15 cellular contexts compared by ENCODE assay signal in genomic region chr1:181036107-181036843, GRCh38. TPM values are rescaled to one million over a fixed set of nuclear protein-coding genes. Genes with fewer than 3 reads are reported as not detected.
A peak's percentile ranks its signal among the peaks of the same experiment; 100 is the strongest.
DNase-seq lines count a peak whose midpoint lies in the region; ATAC-seq and TF ChIP-seq lines count a peak whose summit lies in the region.
"Had no signal": no experiment of that assay in that cellular context is flagged by ENCODE, and none has a peak within 500 bp of the region (broad histone marks: within the 10 kb centered on the region; RNA-seq: fewer than 3 reads in every experiment).

No MANE protein-coding gene starts in this region.

- H3K4me1 ChIP-seq in Karpas-422 (ENCODE audit: low read length) (peaks cover 45% of the 10 kb centered on the region), smooth muscle cell (ENCODE audit: low read depth) (no peaks in the 10 kb centered on the region), ovary (ENCODE audit: insufficient read depth) (peaks cover 12% of the 10 kb centered on the region)

- TF ChIP-seq CTCF in smooth muscle cell (IDR thresholded peaks at IDR 0.05; ENCODE audit: borderline replicate concordance, insufficient read depth, poor library complexity, severe bottlenecking) (no peak), ovary (IDR thresholded peaks at IDR 0.05) (no peak)

- H3K9me3 ChIP-seq in Karpas-422 (ENCODE audit: low read length): no peaks in the 10 kb centered on the region
- no peaks in the 10 kb centered on the region for H3K9me3 ChIP-seq in smooth muscle cell (replicated peaks; ENCODE audit: low read depth)
- H3K9me3 ChIP-seq in ovary: no peaks in the 10 kb centered on the region
- H3K9me3 ChIP-seq: MG63 had no signal

- no peak overlapping the region for H3K27ac Mint-ChIP-seq in activated CD4-positive, alpha-beta memory T cell treated with anti-CD3 and anti-CD28 coated beads for 36 hours
- no peak overlapping the region for H3K27ac Mint-ChIP-seq in activated CD4-positive, alpha-beta memory T cell treated with anti-CD3 and anti-CD28 coated beads, Interleukin-2, amount 10 ng/mL, durations not matched to agents 7 days and 5 days
- H3K27ac Mint-ChIP-seq in activated naive CD8-positive, alpha-beta T cell treated with anti-CD3 and anti-CD28 coated beads for 36 hours: peak overlapping the region; percentile 18

- H3K4me3 ChIP-seq in Karpas-422 (ENCODE audit: low read length) (no peak overlapping the region), smooth muscle cell (no peak overlapping the region), ovary (no peak overlapping the region)
- H3K4me3 ChIP-seq: MG63 had no signal

- no peaks in the 10 kb centered on the region for H3K9me2 ChIP-seq in Karpas-422 (replicated peaks; ENCODE audit: insufficient read depth, low read length)

- H3K27me3 ChIP-seq in Karpas-422 (ENCODE audit: low read length) (no peaks in the 10 kb centered on the region), smooth muscle cell (ENCODE audit: low read depth) (no peaks in the 10 kb centered on the region), ovary (no peaks in the 10 kb centered on the region)
- H3K27me3 ChIP-seq: MG63 had no signal

- CTCF ChIA-PET in activated CD4-positive, alpha-beta memory T cell treated with anti-CD3 and anti-CD28 coated beads for 36 hours (lab: Charles Lee): interaction anchor here (2.3 to 12.7 kb wide), 4 partner anchors 13 to 127 kb away, joined by 6 to 200 read pairs (median 34); partner anchors contain the start of gene STX6
- CTCF ChIA-PET in activated CD4-positive, alpha-beta memory T cell treated with anti-CD3 and anti-CD28 coated beads, Interleukin-2, amount 10 ng/mL, durations not matched to agents 7 days and 5 days (lab: Charles Lee): interaction anchor here (1.1 to 9.2 kb wide), 9 partner anchors 14 to 130 kb away, joined by 3 to 149 read pairs (median 5); no protein-coding TSS in a partner anchor

- no peak for TF ChIP-seq POLR2A in ovary (IDR thresholded peaks at IDR 0.05)

- H2AFZ ChIP-seq in Karpas-422 (ENCODE audit: low read length) (no peak overlapping the region), smooth muscle cell (ENCODE audit: low read depth) (peak overlapping the region; percentile 60)

- H3K27ac ChIP-seq in Karpas-422 (ENCODE audit: low read length) (no peak overlapping the region), smooth muscle cell (ENCODE audit: low read depth) (no peak overlapping the region), ovary (no peak overlapping the region)

- H3K27me3 Mint-ChIP-seq in activated CD4-positive, alpha-beta memory T cell treated with anti-CD3 and anti-CD28 coated beads for 36 hours: no peaks in the 10 kb centered on the region
- no peaks in the 10 kb centered on the region for H3K27me3 Mint-ChIP-seq in activated CD4-positive, alpha-beta memory T cell treated with anti-CD3 and anti-CD28 coated beads, Interleukin-2, amount 10 ng/mL, durations not matched to agents 7 days and 5 days
- H3K27me3 Mint-ChIP-seq in activated naive CD8-positive, alpha-beta T cell treated with anti-CD3 and anti-CD28 coated beads for 36 hours: no peaks in the 10 kb centered on the region

- H3K9me3 Mint-ChIP-seq in activated CD4-positive, alpha-beta memory T cell treated with anti-CD3 and anti-CD28 coated beads for 36 hours: no peaks in the 10 kb centered on the region
- H3K9me3 Mint-ChIP-seq in activated CD4-positive, alpha-beta memory T cell treated with anti-CD3 and anti-CD28 coated beads, Interleukin-2, amount 10 ng/mL, durations not matched to agents 7 days and 5 days: no peaks in the 10 kb centered on the region
- H3K9me3 Mint-ChIP-seq in activated naive CD8-positive, alpha-beta T cell treated with anti-CD3 and anti-CD28 coated beads for 36 hours: no peaks in the 10 kb centered on the region

- no peak for DNase-seq in activated CD4-positive, alpha-beta memory T cell treated with anti-CD3 and anti-CD28 coated beads for 36 hours
- DNase-seq in activated CD4-positive, alpha-beta memory T cell treated with anti-CD3 and anti-CD28 coated beads, Interleukin-2, amount 10 ng/mL, durations not matched to agents 7 days and 5 days: no peak
- DNase-seq in Karpas-422 (peak; percentile 11), smooth muscle cell (lab: John Stamatoyannopoulos, UW; ENCODE audit: unreplicated experiment) (no peak), ovary (no peak), NCI-H345 (lab: John Stamatoyannopoulos, UW) (no peak)
- DNase-seq in activated naive CD8-positive, alpha-beta T cell treated with anti-CD3 and anti-CD28 coated beads for 36 hours: no peak
- DNase-seq: activated CD8-positive, alpha-beta memory T cell treated with anti-CD3 and anti-CD28 coated beads for 24 hours; kidney; MG63; NCI-H226; posterior cingulate gyrus; stimulated activated CD4-positive, alpha-beta T cell treated with anti-CD3 and anti-CD28 coated beads, Interleukin-12 subunit alpha, Interleukin-12 subunit beta, amount 100 ng/mL, for 4 hours had no signal

- ATAC-seq in HG03159 (IDR thresholded peaks at IDR 0.05; ENCODE audit: unreplicated experiment): no peak
- ATAC-seq: esophagus mucosa had no signal

- peaks cover 7% of the 10 kb centered on the region for H3K36me3 Mint-ChIP-seq in activated CD4-positive, alpha-beta memory T cell treated with anti-CD3 and anti-CD28 coated beads for 36 hours
- peaks cover 47% of the 10 kb centered on the region for H3K36me3 Mint-ChIP-seq in activated CD4-positive, alpha-beta memory T cell treated with anti-CD3 and anti-CD28 coated beads, Interleukin-2, amount 10 ng/mL, durations not matched to agents 7 days and 5 days (ENCODE audit: low read depth)
- H3K36me3 Mint-ChIP-seq in activated naive CD8-positive, alpha-beta T cell treated with anti-CD3 and anti-CD28 coated beads for 36 hours: peaks cover 16% of the 10 kb centered on the region

- no peaks in the 10 kb centered on the region for H3F3A ChIP-seq in smooth muscle cell (ENCODE audit: low read depth)

- H3K36me3 ChIP-seq in Karpas-422 (ENCODE audit: insufficient read depth, low read length) (0 out of 2 replicates have a peak, but pooled peaks cover 3% of the 10 kb centered on the region), smooth muscle cell (ENCODE audit: low read depth) (no peaks in the 10 kb centered on the region), ovary (no peaks in the 10 kb centered on the region)
- H3K36me3 ChIP-seq: MG63 had no signal

- peaks cover 67% of the 10 kb centered on the region for H3K4me1 Mint-ChIP-seq in activated CD4-positive, alpha-beta memory T cell treated with anti-CD3 and anti-CD28 coated beads for 36 hours (ENCODE audit: low read depth)
- H3K4me1 Mint-ChIP-seq in activated CD4-positive, alpha-beta memory T cell treated with anti-CD3 and anti-CD28 coated beads, Interleukin-2, amount 10 ng/mL, durations not matched to agents 7 days and 5 days: peaks cover 68% of the 10 kb centered on the region
- peaks cover 57% of the 10 kb centered on the region for H3K4me1 Mint-ChIP-seq in activated naive CD8-positive, alpha-beta T cell treated with anti-CD3 and anti-CD28 coated beads for 36 hours

- TF ChIP-seq EP300 in ovary (IDR thresholded peaks at IDR 0.05): no peak

- intact Hi-C loops in activated CD4-positive, alpha-beta memory T cell treated with anti-CD3 and anti-CD28 coated beads for 36 hours (cut with micrococcal nuclease): loop anchor here (10.0 kb wide), 1 partner anchor 359 kb away; no protein-coding TSS in a partner anchor
- intact Hi-C loops in ovary (cut with DNase I): loop anchor here in 3 of 4 donors (5.0 to 10.0 kb wide), 2 partner anchors 106 to 109 kb away; no protein-coding TSS in a partner anchor

- H3K4me2 ChIP-seq in Karpas-422 (ENCODE audit: low read depth, low read length, poor library complexity, severe bottlenecking) (peak overlapping the region; percentile 86), smooth muscle cell (no peak overlapping the region)

- WGBS in smooth muscle cell (ENCODE audit: low lambda C conversion rate): 71% methylated on average over 4 of the region's 4 CpGs
- 80 to 83% (median 81%) methylated on average over 4 of the region's 4 CpGs for WGBS in ovary, 3 donors

- peaks cover 62% of the 10 kb centered on the region for H3K79me2 ChIP-seq in Karpas-422 (ENCODE audit: low read length)
- H3K79me2 ChIP-seq in smooth muscle cell (ENCODE audit: low read depth): no peaks in the 10 kb centered on the region

- peak overlapping the region; percentile 0; the same call in 1 of the 2 replicates for H3K9ac ChIP-seq in Karpas-422 (ENCODE audit: low read length)
- H3K9ac ChIP-seq in smooth muscle cell (ENCODE audit: low read depth): no peak overlapping the region

- H4K20me1 ChIP-seq in Karpas-422 (ENCODE audit: insufficient read depth, low read depth, low read length) (no peaks in the 10 kb centered on the region), smooth muscle cell (ENCODE audit: low read depth) (no peaks in the 10 kb centered on the region)

- H3K4me3 Mint-ChIP-seq in activated CD4-positive, alpha-beta memory T cell treated with anti-CD3 and anti-CD28 coated beads for 36 hours: peak overlapping the region; percentile 10
- no peak overlapping the region for H3K4me3 Mint-ChIP-seq in activated CD4-positive, alpha-beta memory T cell treated with anti-CD3 and anti-CD28 coated beads, Interleukin-2, amount 10 ng/mL, durations not matched to agents 7 days and 5 days
- peak overlapping the region; percentile 35 for H3K4me3 Mint-ChIP-seq in activated naive CD8-positive, alpha-beta T cell treated with anti-CD3 and anti-CD28 coated beads for 36 hours

- POLR2A ChIA-PET in activated CD4-positive, alpha-beta memory T cell treated with anti-CD3 and anti-CD28 coated beads for 36 hours (lab: Charles Lee): interaction anchor here (0.8 to 4.5 kb wide), 5 partner anchors 13 to 106 kb away, joined by 3 to 57 read pairs (median 11); partner anchors contain the start of gene STX6
- POLR2A ChIA-PET in activated CD4-positive, alpha-beta memory T cell treated with anti-CD3 and anti-CD28 coated beads, Interleukin-2, amount 10 ng/mL, durations not matched to agents 7 days and 5 days (lab: Charles Lee): interaction anchor here (1.2 to 8.2 kb wide), 7 partner anchors 8 to 112 kb away, joined by 3 to 66 read pairs (median 4); partner anchors contain the start of gene IER5

RNA-seq across cellular contexts. Expression of gene MR1, which starts 2.5 kb away (rescaled TPM):
- 10 to 100 TPM; 19.5 to 21.2 TPM for total RNA-seq in activated CD4-positive, alpha-beta memory T cell treated with anti-CD3 and anti-CD28 coated beads for 36 hours
- total RNA-seq in activated CD4-positive, alpha-beta memory T cell treated with anti-CD3 and anti-CD28 coated beads, Interleukin-2, amount 10 ng/mL, durations not matched to agents 7 days and 5 days: 10 to 100 TPM; 36.4 to 36.5 TPM
- 23.2 and 37.3 TPM in 2 replicates for total RNA-seq in Karpas-422 (2014; rRNA removed; shearing (Covaris generic); ENCODE audit: low replicate concordance)
- 10 to 100 TPM; 14.5 to 15.5 TPM for total RNA-seq in activated naive CD8-positive, alpha-beta T cell treated with anti-CD3 and anti-CD28 coated beads for 36 hours
- 1.4 and 2.1 TPM in 2 replicates for total RNA-seq in smooth muscle cell
- 0.26 and 1.2 TPM in 2 replicates for polyA plus RNA-seq in smooth muscle cell
- total RNA-seq in ovary: 10 to 100 TPM in 6 of 7 donors, 1 to 10 TPM in 1; 7.4 to 21.5 (median 15.5) TPM
- 10 to 100 TPM in 1 of 2 donors, 1 to 10 TPM in 1; 6.9 to 53.6 TPM for polyA plus RNA-seq in ovary

RNA-seq across cellular contexts. Expression of gene STX6, which starts 13.6 kb away (rescaled TPM):
- total RNA-seq in activated CD4-positive, alpha-beta memory T cell treated with anti-CD3 and anti-CD28 coated beads for 36 hours: 10 to 100 TPM; 18.8 to 19.4 TPM
- 10 to 100 TPM; 20.6 to 21.0 TPM for total RNA-seq in activated CD4-positive, alpha-beta memory T cell treated with anti-CD3 and anti-CD28 coated beads, Interleukin-2, amount 10 ng/mL, durations not matched to agents 7 days and 5 days
- 25.0 and 26.4 TPM in 2 replicates for total RNA-seq in Karpas-422 (2014; rRNA removed; shearing (Covaris generic); ENCODE audit: low replicate concordance)
- total RNA-seq in activated naive CD8-positive, alpha-beta T cell treated with anti-CD3 and anti-CD28 coated beads for 36 hours: 10 to 100 TPM; 22.0 to 22.1 TPM
- 16.9 and 19.2 TPM in 2 replicates for total RNA-seq in smooth muscle cell
- polyA plus RNA-seq in smooth muscle cell: 9.3 and 12.2 TPM in 2 replicates
- 10 to 100 TPM; 15.6 to 21.7 (median 18.4) TPM for total RNA-seq in ovary
- polyA plus RNA-seq in ovary: 10 to 100 TPM in 1 of 2 donors, 1 to 10 TPM in 1; 9.9 to 14.8 TPM

RNA-seq across cellular contexts. Expression of gene IER5, which starts 52.2 kb away (rescaled TPM):
- total RNA-seq in activated CD4-positive, alpha-beta memory T cell treated with anti-CD3 and anti-CD28 coated beads for 36 hours: 10 to 100 TPM; 27.9 to 28.9 TPM
- total RNA-seq in activated CD4-positive, alpha-beta memory T cell treated with anti-CD3 and anti-CD28 coated beads, Interleukin-2, amount 10 ng/mL, durations not matched to agents 7 days and 5 days: 10 to 100 TPM; 41.6 to 43.9 TPM
- 5.3 and 9.9 TPM in 2 replicates for total RNA-seq in Karpas-422 (2014; rRNA removed; shearing (Covaris generic); ENCODE audit: low replicate concordance)
- total RNA-seq in activated naive CD8-positive, alpha-beta T cell treated with anti-CD3 and anti-CD28 coated beads for 36 hours: 10 to 100 TPM; 29.7 to 30.3 TPM
- 32.6 and 35.1 TPM in 2 replicates for total RNA-seq in smooth muscle cell
- 39.9 and 56.2 TPM in 2 replicates for polyA plus RNA-seq in smooth muscle cell
- total RNA-seq in ovary: 10 to 100 TPM in 1 of 7 donors, 1 to 10 TPM in 6; 2.7 to 43.4 (median 6.8) TPM
- polyA plus RNA-seq in ovary: 1 to 10 TPM; 2.5 to 5.7 TPM
